ENCODE assay signal across 1 cellular context in genomic region chr1:198096390-198096789, GRCh38.
TF ChIP-seq lines count a peak whose summit lies in the region.

No MANE protein-coding gene starts in this region.

TF ChIP-seq in SK-N-SH treated with all-trans-retinoic acid at 6 μM for 48 hours, 23 proteins besides CTCF, POLR2A, EP300 and RAD21 (continued from another document):
- no peak for TF ChIP-seq TSHZ2 (CRISPR knock-in tag; IDR thresholded peaks at IDR 0.05)
- no peak for TF ChIP-seq ZC3H10 (CRISPR knock-in tag; IDR thresholded peaks at IDR 0.05)
